13 cellular contexts compared by ENCODE assay signal in genomic region chr11:33779849-33780528, GRCh38. TPM values are rescaled to one million over a fixed set of nuclear protein-coding genes. Genes with fewer than 3 reads are reported as not detected.
A peak's percentile ranks its signal among the peaks of the same experiment; 100 is the strongest.
DNase-seq lines count a peak whose midpoint lies in the region; ATAC-seq and TF ChIP-seq lines count a peak whose summit lies in the region.
"Had no signal": no experiment of that assay in that cellular context is flagged by ENCODE, and none has a peak within 500 bp of the region (broad histone marks: within the 10 kb centered on the region; RNA-seq: fewer than 3 reads in every experiment).

No MANE protein-coding gene starts in this region.

- peak; percentile 73 for ATAC-seq in Right ventricle myocardium inferior
- ATAC-seq in HG03439 (IDR thresholded peaks at IDR 0.05; ENCODE audit: unreplicated experiment), result no peak
- ATAC-seq: HCT116; stimulated activated memory B cell treated with anti-CD40 and anti-IgM and Interleukin-4, amounts not matched to agents 10 μg/mL and 1 μg/mL and 100 μg/mL, for 72 hours; T-cell had no signal

- H3K27ac ChIP-seq in mesenchymal stem cell (ENCODE audit: low read length, poor library complexity, severe bottlenecking), result peak overlapping the region; percentile 66

- peak overlapping the region in 1 of 2 experiments; percentile 63 for H2BK12ac ChIP-seq in mesenchymal stem cell (ENCODE audit: low read length in 2 of 2)

- H3K4me2 ChIP-seq in mesenchymal stem cell (ENCODE audit: low read length, poor library complexity, severe bottlenecking), result peak overlapping the region; percentile 26

- intact Hi-C loops in Right ventricle myocardium inferior (cut with DNase I) (no loop called here), cardiac septum (cut with DNase I) (loop anchor here (10.0 kb wide), 1 partner anchor 615 kb away; the partner anchor contains the start of gene CSTF3)

- H3K18ac ChIP-seq in mesenchymal stem cell (ENCODE audit: low read depth in 1 of 2, low read length in 2 of 2), result peak overlapping the region in 1 of 2 experiments; percentile 70

- no peaks in the 10 kb centered on the region for H3K36me3 ChIP-seq in mesenchymal stem cell (ENCODE audit: control insufficient read depth in 1 of 2, insufficient read depth in 2 of 2, low read depth in 1 of 2, low read length in 2 of 2)

- H3K27me3 ChIP-seq in mesenchymal stem cell (ENCODE audit: control insufficient read depth in 1 of 2, insufficient read depth in 1 of 2, low read length in 2 of 2), result peaks cover 0 to 10% of the 10 kb centered on the region in 2 experiments

- H3K9ac ChIP-seq in mesenchymal stem cell (ENCODE audit: low read length), result peak overlapping the region; percentile 28

- no peak overlapping the region for H3K23ac ChIP-seq in mesenchymal stem cell (ENCODE audit: low read length in 2 of 2)

- no peak overlapping the region for H3K14ac ChIP-seq in mesenchymal stem cell (ENCODE audit: low read length in 2 of 2)

- peak overlapping the region; percentile 86 for H4K91ac ChIP-seq in mesenchymal stem cell (ENCODE audit: low read length)

- peaks cover 19% of the 10 kb centered on the region for H3K4me1 ChIP-seq in mesenchymal stem cell (ENCODE audit: control insufficient read depth, insufficient read depth, low read depth, low read length)

- no peak overlapping the region for H2BK5ac ChIP-seq in mesenchymal stem cell (ENCODE audit: low read depth, low read length, poor library complexity, severe bottlenecking)

- DNase-seq in Right ventricle myocardium inferior (ENCODE audit: missing footprints) (no peak), cardiac septum (ENCODE audit: low spot score) (no peak), epithelial cell of proximal tubule (ENCODE audit: low read depth) (peak; percentile 63), mesenchymal stem cell (peak; percentile 70), DMS79 treated with DMSO at 0.1 percent for 48 hours (lab: John Stamatoyannopoulos, UW) (no peak), COR-L47 (lab: John Stamatoyannopoulos, UW) (no peak)
- no peak for DNase-seq in stimulated activated CD4-positive, alpha-beta T cell treated with anti-CD3 and anti-CD28 coated beads, Interleukin-4, amount 100 ng/mL, for 1 hour
- DNase-seq: 8988T, NCI-H82, T-cell had no signal

- H3K4me3 ChIP-seq in epithelial cell of proximal tubule (ENCODE audit: low read depth, low read length), result no peak overlapping the region
- no peak overlapping the region for H3K4me3 ChIP-seq in mesenchymal stem cell (ENCODE audit: insufficient read depth in 1 of 2, low read depth in 1 of 2, low read length in 2 of 2)

- 31% methylated on average over 7 of the region's 7 CpGs for WGBS in mesenchymal stem cell

- no peak overlapping the region for H2AK5ac ChIP-seq in mesenchymal stem cell (ENCODE audit: low read length, severe bottlenecking)

- H3K9me3 ChIP-seq in mesenchymal stem cell (ENCODE audit: control insufficient read depth, low read length), result no peaks in the 10 kb centered on the region

- peaks cover 2% of the 10 kb centered on the region for H3K79me1 ChIP-seq in mesenchymal stem cell (replicated peaks; ENCODE audit: low read length, poor library complexity, severe bottlenecking)

- no peak for TF ChIP-seq CTCF in epithelial cell of proximal tubule (conservative IDR thresholded peaks at IDR 0.05; ENCODE audit: low read depth, low read length)

- H2AFZ ChIP-seq in mesenchymal stem cell (ENCODE audit: low read depth, low read length), result no peak overlapping the region

- no peak overlapping the region for H2BK15ac ChIP-seq in mesenchymal stem cell (ENCODE audit: low read depth, poor library complexity, severe bottlenecking)

- H4K8ac ChIP-seq in mesenchymal stem cell (ENCODE audit: low read length), result no peak overlapping the region

- no peak overlapping the region for H3K4ac ChIP-seq in mesenchymal stem cell (ENCODE audit: low read depth in 1 of 2, low read length in 2 of 2)

- H2BK120ac ChIP-seq in mesenchymal stem cell (ENCODE audit: low read depth, low read length), result no peak overlapping the region

RNA-seq across cellular contexts. Expression of gene FBXO3, which starts 5.7 kb away (rescaled TPM):
- total RNA-seq in Right ventricle myocardium inferior (46.4 TPM), cardiac septum (46.1 TPM), epithelial cell of proximal tubule (20.3 and 25.0 TPM in 2 replicates)
- 13.6 TPM for polyA plus RNA-seq in mesenchymal stem cell (2013, experiment 1 of 2)
- 14.5 TPM for polyA plus RNA-seq in mesenchymal stem cell (2013, experiment 2 of 2)

RNA-seq across cellular contexts. Expression of gene CD59, which starts 43.8 kb away (rescaled TPM):
- total RNA-seq in Right ventricle myocardium inferior (817 TPM), cardiac septum (932 TPM), epithelial cell of proximal tubule (427 and 615 TPM in 2 replicates)
- 391 TPM for polyA plus RNA-seq in mesenchymal stem cell (2013, experiment 1 of 2)
- polyA plus RNA-seq in mesenchymal stem cell (2013, experiment 2 of 2), result 399 TPM

Comparison
In these comparisons a context has a peak if more than half of its experiments do, and no peak if none do; other contexts are left out.
1. DNase-seq: peak in epithelial cell of proximal tubule (single experiment) and mesenchymal stem cell (single experiment); none in Right ventricle myocardium inferior (single experiment), cardiac septum (single experiment), stimulated activated CD4-positive, alpha-beta T cell treated with anti-CD3 and anti-CD28 coated beads, Interleukin-4, amount 100 ng/mL, for 1 hour (single experiment), DMS79 treated with DMSO at 0.1 percent for 48 hours (single experiment) and COR-L47 (single experiment).